17 cellular contexts compared by ENCODE assay signal in genomic region chr4:39910064-39910463, GRCh38.
A peak's percentile ranks its signal among the peaks of the same experiment; 100 is the strongest.
DNase-seq lines count a peak whose midpoint lies in the region; ATAC-seq, FAIRE-seq and TF ChIP-seq lines count a peak whose summit lies in the region.
"Had no signal": no experiment of that assay in that cellular context is flagged by ENCODE, and none has a peak within 500 bp of the region (broad histone marks: within the 10 kb centered on the region; RNA-seq: fewer than 3 reads in every experiment).

No MANE protein-coding gene starts in this region.

- H2AK5ac ChIP-seq in IMR-90 (ENCODE audit: low read depth, low read length) = no peak overlapping the region

- H3K4me3 ChIP-seq in IMR-90 (ENCODE audit: insufficient read depth, low read depth, low read length) = no peak overlapping the region
- no peak overlapping the region for H3K4me3 ChIP-seq in endodermal cell (ENCODE audit: low read length)
- no peak overlapping the region for H3K4me3 ChIP-seq in thyroid gland (replicated peaks in 1 of 3)
- H3K4me3 ChIP-seq in upper lobe of left lung = no peak overlapping the region

- CTCF ChIA-PET in IMR-90 (lab: Yijun Ruan, JAX) = interaction anchor here (0.7 to 1.3 kb wide), 3 partner anchors 10 to 943 kb away, joined by 3 to 4 read pairs (median 3); no protein-coding TSS in a partner anchor

- peak overlapping the region; percentile 21 for H3K27ac Mint-ChIP-seq in endodermal cell
- H3K27ac Mint-ChIP-seq: CD8-positive, alpha-beta T cell had no signal

- no peak overlapping the region for H3K4ac ChIP-seq in IMR-90 (ENCODE audit: low read depth, low read length)

- H3K79me1 ChIP-seq in IMR-90 (ENCODE audit: low read depth in 1 of 2, low read length in 2 of 2) = peaks cover 16 to 33% of the 10 kb centered on the region in 2 experiments

- no peak overlapping the region for H2BK120ac ChIP-seq in IMR-90 (ENCODE audit: low read depth, low read length)

- no peak overlapping the region for H3K27ac ChIP-seq in IMR-90 (ENCODE audit: insufficient read depth, low read length)
- H3K27ac ChIP-seq in endodermal cell (ENCODE audit: low read depth, low read length) = no peak overlapping the region
- peak overlapping the region in 2 of 3 donors; percentile 81 to 83 for H3K27ac ChIP-seq in thyroid gland
- no peak overlapping the region for H3K27ac ChIP-seq in upper lobe of left lung

- no peak overlapping the region for H2AFZ ChIP-seq in IMR-90 (replicated peaks; ENCODE audit: low read length, poor library complexity)

- no peaks in the 10 kb centered on the region for H4K20me1 ChIP-seq in IMR-90 (ENCODE audit: insufficient read depth, low read length)

- ATAC-seq in IMR-90 (ENCODE audit: low read depth) = no peak
- no peak for ATAC-seq in upper lobe of left lung (ENCODE audit: low FRiP score in 2 of 2)
- ATAC-seq: CD8-positive, alpha-beta T cell had no signal

- TF ChIP-seq RAD21 in IMR-90 (IDR thresholded peaks at IDR 0.05; ENCODE audit: low read length) = no peak

- H3K23ac ChIP-seq in IMR-90 (ENCODE audit: low read depth, low read length) = no peak overlapping the region

- no peak overlapping the region for H4K5ac ChIP-seq in IMR-90 (ENCODE audit: low read depth, low read length)

- no peaks in the 10 kb centered on the region for H3K27me3 Mint-ChIP-seq in endodermal cell (ENCODE audit: insufficient read depth)

- no peaks in the 10 kb centered on the region for H3K9me1 ChIP-seq in IMR-90 (ENCODE audit: insufficient read depth, low read length)

- no peak overlapping the region for H3K18ac ChIP-seq in IMR-90 (ENCODE audit: low read depth, low read length)

- dilution Hi-C loops in IMR-90 (cut with HindIII; ENCODE audit: low sequenced_read_pairs, unreplicated experiment) = no loop called here

- FAIRE-seq in GM12891 (lab: Jason Lieb, UNC) = peak; percentile 28
- FAIRE-seq: A204.1, D721Med, GM19239, H54 had no signal

- TF ChIP-seq CTCF in IMR-90 (conservative IDR thresholded peaks at IDR 0.05; ENCODE audit: low read depth, low read length) = no peak
- no peak for TF ChIP-seq CTCF in endodermal cell (conservative IDR thresholded peaks at IDR 0.05)
- no peak for TF ChIP-seq CTCF in thyroid gland (IDR thresholded peaks at IDR 0.05)
- no peak for TF ChIP-seq CTCF in GM20000 (IDR thresholded peaks at IDR 0.05; ENCODE audit: extremely low read depth, missing control alignments)
- no peak for TF ChIP-seq CTCF in upper lobe of left lung (IDR thresholded peaks at IDR 0.05)

- no peak overlapping the region for H2AK9ac ChIP-seq in IMR-90 (replicated peaks; ENCODE audit: low read depth, low read length, poor library complexity)

- peaks cover 3% of the 10 kb centered on the region for H3K4me1 Mint-ChIP-seq in endodermal cell
- H3K4me1 Mint-ChIP-seq: CD14-positive monocyte had no signal

- H3K4me1 ChIP-seq in IMR-90 (ENCODE audit: control insufficient read depth, insufficient read depth, low read length) = no peaks in the 10 kb centered on the region
- no peaks in the 10 kb centered on the region for H3K4me1 ChIP-seq in endodermal cell (ENCODE audit: control insufficient read depth, insufficient read depth, low read length)
- H3K4me1 ChIP-seq in thyroid gland = peaks cover 15 to 23% of the 10 kb centered on the region in 2 donors
- H3K4me1 ChIP-seq in upper lobe of left lung = no peaks in the 10 kb centered on the region

- no TSS peak for BruUV-seq in IMR-90 (replicated peaks; lab: Mats Ljungman, UMichigan)

- in situ Hi-C loops in IMR-90 (cut with MboI; ENCODE audit: low sequenced_read_pairs) = no loop called here

- H3K27me3 ChIP-seq in IMR-90 (ENCODE audit: control insufficient read depth, insufficient read depth, low read length) = no peaks in the 10 kb centered on the region
- H3K27me3 ChIP-seq in endodermal cell (ENCODE audit: control insufficient read depth, insufficient read depth, low read length, poor library complexity, severe bottlenecking) = no peaks in the 10 kb centered on the region
- H3K27me3 ChIP-seq in thyroid gland = no peaks in the 10 kb centered on the region
- no peaks in the 10 kb centered on the region for H3K27me3 ChIP-seq in upper lobe of left lung

- no peak overlapping the region for H3K4me3 Mint-ChIP-seq in endodermal cell
- H3K4me3 Mint-ChIP-seq: CD14-positive monocyte; CD8-positive, alpha-beta T cell had no signal

- no peak overlapping the region for H4K8ac ChIP-seq in IMR-90 (ENCODE audit: low read depth in 2 of 2, low read length in 2 of 2)

- DNase-seq in GM12891 (ENCODE audit: insufficient read length, low spot score) (no peak), IMR-90 (no peak), endodermal cell (no peak), thyroid gland (no peak), GM20000 (ENCODE audit: low spot score) (no peak), upper lobe of left lung (no peak)
- no peak for DNase-seq in stimulated activated CD4-positive, alpha-beta T cell treated with anti-CD3 and anti-CD28 coated beads, Interleukin-15, amount 100 ng/mL, for 24 hours
- DNase-seq: CD8-positive, alpha-beta T cell; COR-L47; DMS153; DMS79 treated with DMSO at 0.1 percent for 48 hours; EL had no signal

- H2BK20ac ChIP-seq in IMR-90 (ENCODE audit: low read depth, low read length) = no peak overlapping the region

- H3K36me3 ChIP-seq in IMR-90 (ENCODE audit: control insufficient read depth, insufficient read depth, low read length) = peaks cover 19% of the 10 kb centered on the region
- peaks cover 83% of the 10 kb centered on the region for H3K36me3 ChIP-seq in endodermal cell (ENCODE audit: control insufficient read depth, insufficient read depth, low read length)
- peaks cover 0 to 5% of the 10 kb centered on the region in 2 donors for H3K36me3 ChIP-seq in thyroid gland
- H3K36me3 ChIP-seq in upper lobe of left lung = peaks cover 2 to 75% (median 21%) of the 10 kb centered on the region in 4 donors

- no peak overlapping the region for H3K4me2 ChIP-seq in IMR-90 (ENCODE audit: low read depth, low read length)

- H3K9ac ChIP-seq in IMR-90 (ENCODE audit: low read depth, low read length) (no peak overlapping the region), endodermal cell (ENCODE audit: extremely low read depth, low read length, poor library complexity, severe bottlenecking) (no peak overlapping the region)

- H3K56ac ChIP-seq in IMR-90 (ENCODE audit: extremely low read depth, insufficient read depth, low read length) = no peak overlapping the region

- H3K14ac ChIP-seq in IMR-90 (replicated peaks; ENCODE audit: low read depth, low read length) = no peak overlapping the region

- H4K91ac ChIP-seq in IMR-90 (ENCODE audit: insufficient read depth, low read depth, low read length) = no peak overlapping the region

- H3K9me3 ChIP-seq in IMR-90 (ENCODE audit: control insufficient read depth, insufficient read depth, low read length) (no peaks in the 10 kb centered on the region), endodermal cell (ENCODE audit: control insufficient read depth, low read length) (peaks cover 5% of the 10 kb centered on the region), thyroid gland (no peaks in the 10 kb centered on the region), upper lobe of left lung (no peaks in the 10 kb centered on the region)

- H2BK5ac ChIP-seq in IMR-90 (ENCODE audit: low read depth, low read length, poor library complexity, severe bottlenecking) = no peak overlapping the region

- H3K9me3 Mint-ChIP-seq in endodermal cell = no peaks in the 10 kb centered on the region
- H3K9me3 Mint-ChIP-seq: CD14-positive monocyte; CD8-positive, alpha-beta T cell had no signal

- H2BK15ac ChIP-seq in IMR-90 (ENCODE audit: low read depth, low read length) = no peak overlapping the region

- peaks cover 73% of the 10 kb centered on the region for H3K36me3 Mint-ChIP-seq in endodermal cell (ENCODE audit: low read depth)

- no CpG with 5 or more reads among the region's 3 CpGs for WGBS in IMR-90 (ENCODE audit: extremely low coverage in 2 of 2, insufficient read length in 1 of 2), 2 experiments
- WGBS in endodermal cell (ENCODE audit: insufficient coverage in 1 of 2, insufficient read length in 1 of 2), 2 experiments = 100% methylated on average over 3 of the region's 3 CpGs; no CpG with 5 or more reads in 1 of the 2 experiments
- 94% methylated on average over 3 of the region's 3 CpGs for WGBS in thyroid gland, 2 donors
- WGBS in upper lobe of left lung, 2 donors = 96 to 97% methylated on average over 3 of the region's 3 CpGs

- TF ChIP-seq EP300 in upper lobe of left lung (IDR thresholded peaks at IDR 0.05) = no peak

- POLR2A ChIA-PET in IMR-90 (lab: Charles Lee; ENCODE audit: unreplicated experiment) = interaction anchor here (0.6 kb wide), 1 partner anchor 936 kb away, joined by 3 read pairs; no protein-coding TSS in a partner anchor

- intact Hi-C loops in IMR-90 (cut with micrococcal nuclease) = no loop called here
- intact Hi-C loops in thyroid gland (cut with DNase I) = loop anchor here (10.0 kb wide), 1 partner anchor 55 kb away; no protein-coding TSS in a partner anchor

- TF ChIP-seq POLR2A in GM12891 (IDR thresholded peaks at IDR 0.05; ENCODE audit: low read depth, low read length) (no peak), IMR-90 (IDR thresholded peaks at IDR 0.05; ENCODE audit: low read depth, low read length) (no peak), thyroid gland (IDR thresholded peaks at IDR 0.05) (no peak), upper lobe of left lung (IDR thresholded peaks at IDR 0.05) (no peak)

TF ChIP-seq in GM12891, 5 proteins besides CTCF, POLR2A, EP300 and RAD21:
- TF ChIP-seq TAF1 (IDR thresholded peaks at IDR 0.05; ENCODE audit: low read depth, low read length) (no peak), POLR2AphosphoS5 (IDR thresholded peaks at IDR 0.05; ENCODE audit: low read depth, low read length) (no peak), POU2F2 (IDR thresholded peaks at IDR 0.05; ENCODE audit: low read depth, low read length) (no peak), PAX5 (IDR thresholded peaks at IDR 0.05; ENCODE audit: insufficient read depth, low read length, severe bottlenecking) (no peak), SPI1 (IDR thresholded peaks at IDR 0.05; ENCODE audit: low read depth, low read length) (no peak)

TF ChIP-seq in IMR-90, 13 proteins besides CTCF, POLR2A, EP300 and RAD21:
- TF ChIP-seq MAZ (IDR thresholded peaks at IDR 0.05; ENCODE audit: borderline replicate concordance, low read depth, low read length) (no peak), NFE2L2 (IDR thresholded peaks at IDR 0.05; ENCODE audit: low read depth, low read length) (peak; percentile 50; the same call in 1 of the 2 replicates)
TF ChIP-seq in IMR-90: peak in this region for 1.

Comparison
In these comparisons a context has a peak if more than half of its experiments do, and no peak if none do; other contexts are left out.
1. H3K27ac ChIP-seq: peak in thyroid gland (2 of 3); none in IMR-90 (single experiment), endodermal cell (single experiment) and upper lobe of left lung (0 of 4).